In genomic region chr17:58200024-58200633, GRCh38 we compare ENCODE assay signal across 8 cellular contexts. TPM values are rescaled to one million over a fixed set of nuclear protein-coding genes. Genes with fewer than 3 reads are reported as not detected.
DNase-seq lines count a peak whose midpoint lies in the region; ATAC-seq and TF ChIP-seq lines count a peak whose summit lies in the region.

No MANE protein-coding gene starts in this region.

- H3K9me3 ChIP-seq in OCI-LY1 (ENCODE audit: low read length) = no peaks in the 10 kb centered on the region

- H3K4me1 Mint-ChIP-seq in Calu3 (ENCODE audit: low read depth, unreplicated experiment) = no peaks in the 10 kb centered on the region

- no peaks in the 10 kb centered on the region for H3K36me3 ChIP-seq in OCI-LY1 (ENCODE audit: insufficient read depth, low read length)

- H3K27ac ChIP-seq in OCI-LY1 (ENCODE audit: low read depth, low read length, poor library complexity, severe bottlenecking) (no peak overlapping the region), foreskin keratinocyte (no peak overlapping the region)

- no peaks in the 10 kb centered on the region for H3F3A ChIP-seq in OCI-LY1 (ENCODE audit: insufficient read depth, low read length)

- H3K27ac Mint-ChIP-seq in Calu3 (ENCODE audit: unreplicated experiment) = no peak overlapping the region

- H3K4me2 ChIP-seq in OCI-LY1 (ENCODE audit: low read length) = no peak overlapping the region

- peak; percentile 91 for ATAC-seq in foreskin keratinocyte
- ATAC-seq in GM21367 (IDR thresholded peaks at IDR 0.05; ENCODE audit: unreplicated experiment) = no peak

- CTCF ChIA-PET in Calu3 (lab: Charles Lee) = interaction anchor here (0.5 to 1.9 kb wide), 2 partner anchors 10 to 50 kb away, joined by 3 to 6 read pairs; no protein-coding TSS in a partner anchor

- H3K4me3 ChIP-seq in HFF-Myc (replicated peaks; ENCODE audit: low read depth, low read length) (no peak overlapping the region), OCI-LY1 (ENCODE audit: low read depth, low read length, poor library complexity, severe bottlenecking) (no peak overlapping the region)

- no peaks in the 10 kb centered on the region for H3K9me2 ChIP-seq in OCI-LY1 (ENCODE audit: low read depth, low read length)

- no peaks in the 10 kb centered on the region for H3K79me2 ChIP-seq in OCI-LY1 (ENCODE audit: insufficient read depth, low read length)

- H3K27me3 Mint-ChIP-seq in Calu3 (ENCODE audit: unreplicated experiment) = peaks cover 62% of the 10 kb centered on the region

- intact Hi-C loops in Calu3 (cut with micrococcal nuclease; ENCODE audit: unreplicated experiment) = no loop called here

- no peaks in the 10 kb centered on the region for H3K36me3 Mint-ChIP-seq in Calu3 (ENCODE audit: insufficient read depth, unreplicated experiment)

- no peak overlapping the region for H2AFZ ChIP-seq in OCI-LY1 (ENCODE audit: low read length)

- peak; percentile 36 for TF ChIP-seq CTCF in Calu3 (IDR thresholded peaks at IDR 0.05; ENCODE audit: unreplicated experiment)
- peak; percentile 72 for TF ChIP-seq CTCF in HFF-Myc (IDR thresholded peaks at IDR 0.05; ENCODE audit: low read depth, low read length, missing control alignments)
- TF ChIP-seq CTCF in OCI-LY1 (IDR thresholded peaks at IDR 0.05; ENCODE audit: low read length) = peak; percentile 78
- TF ChIP-seq CTCF in foreskin keratinocyte (conservative IDR thresholded peaks at IDR 0.05) = peak; percentile 74

- no TSS peak for BruUV-seq in Calu3 (replicated peaks; lab: Mats Ljungman, UMichigan)

- H3K4me1 ChIP-seq in OCI-LY1 (ENCODE audit: insufficient read depth, low read length, severe bottlenecking) = no peaks in the 10 kb centered on the region
- H3K4me1 ChIP-seq in foreskin keratinocyte = no peaks in the 10 kb centered on the region

- peak; percentile 50 for DNase-seq in Calu3
- no peak for DNase-seq in HFF-Myc (ENCODE audit: extremely low read depth, low read depth)
- peak; percentile 56 for DNase-seq in activated T-cell treated with anti-CD3 and anti-CD28 coated beads, Interleukin-2, amount 50 U/mL, for 1 hour
- DNase-seq in foreskin keratinocyte = peak in 1 of 2 donors; percentile 38
- peak; percentile 42 to 66 for DNase-seq in stimulated activated CD4-positive, alpha-beta T cell treated with anti-CD3 and anti-CD28 coated beads, Interleukin-12 subunit alpha, Interleukin-12 subunit beta, amount 100 ng/mL, for 24 hours (ENCODE audit: low read depth in 2 of 2)
- DNase-seq in dedifferentiated amniotic fluid mesenchymal stem cell (ENCODE audit: extremely low spot score) = no peak

- H4K20me1 ChIP-seq in OCI-LY1 (ENCODE audit: insufficient read depth, low read length) = no peaks in the 10 kb centered on the region

- no peaks in the 10 kb centered on the region for H3K9me3 Mint-ChIP-seq in Calu3 (ENCODE audit: low read depth, unreplicated experiment)

- no peak overlapping the region for H3K9ac ChIP-seq in OCI-LY1 (ENCODE audit: low read length)

- H3K4me3 Mint-ChIP-seq in Calu3 (ENCODE audit: low read depth, unreplicated experiment) = no peak overlapping the region

- peaks cover 5% of the 10 kb centered on the region; the same call in 1 of the 2 replicates for H3K27me3 ChIP-seq in OCI-LY1 (ENCODE audit: insufficient read depth, low read length)
- H3K27me3 ChIP-seq in foreskin keratinocyte = peaks cover 23% of the 10 kb centered on the region

RNA-seq across cellular contexts. Expression of gene EPX, which starts 7.6 kb away (rescaled TPM):
- total RNA-seq in Calu3 (2022) (not detected in 2 replicates), foreskin keratinocyte (not detected in 2 replicates)
- not detected in 2 replicates for polyA plus RNA-seq in foreskin keratinocyte

RNA-seq across cellular contexts. Expression of gene MKS1, which starts 18.9 kb away (rescaled TPM):
- total RNA-seq in Calu3 (2022) (9.6 and 14.1 TPM in 2 replicates), foreskin keratinocyte (13.2 and 14.2 TPM in 2 replicates)
- 12.0 and 13.0 TPM in 2 replicates for polyA plus RNA-seq in foreskin keratinocyte

RNA-seq across cellular contexts. Expression of gene OR4D2, which starts 33.3 kb away (rescaled TPM):
- total RNA-seq in Calu3 (2022) = not detected in 2 replicates
- total RNA-seq in foreskin keratinocyte = not detected in 2 replicates
- not detected in 2 replicates for polyA plus RNA-seq in foreskin keratinocyte

RNA-seq across cellular contexts. Expression of gene LPO, which starts 38.3 kb away (rescaled TPM):
- total RNA-seq in Calu3 (2022) (not detected in 2 replicates), foreskin keratinocyte (not detected in 2 replicates)
- not detected in 2 replicates for polyA plus RNA-seq in foreskin keratinocyte

RNA-seq across cellular contexts. Expression of gene OR4D1, which starts 51.9 kb away (rescaled TPM):
- total RNA-seq in Calu3 (2022) (not detected in 2 replicates), foreskin keratinocyte (not detected in 2 replicates)
- polyA plus RNA-seq in foreskin keratinocyte = not detected in 2 replicates

Comparison
In these comparisons a context has a peak if more than half of its experiments do, and no peak if none do; other contexts are left out.
1. DNase-seq: peak in Calu3 (single experiment), activated T-cell treated with anti-CD3 and anti-CD28 coated beads, Interleukin-2, amount 50 U/mL, for 1 hour (single experiment) and stimulated activated CD4-positive, alpha-beta T cell treated with anti-CD3 and anti-CD28 coated beads, Interleukin-12 subunit alpha, Interleukin-12 subunit beta, amount 100 ng/mL, for 24 hours (2 of 2); none in HFF-Myc (single experiment) and dedifferentiated amniotic fluid mesenchymal stem cell (single experiment).
2. Peak in every context shown above with its lines, with median percentiles within 50 percentile points of each other: CTCF ChIP-seq.